Comparison of ENCODE assay signal across 1 cellular context in genomic region chr15:23504003-23504402, GRCh38.
A peak's percentile ranks its signal among the peaks of the same experiment; 100 is the strongest.
TF ChIP-seq lines count a peak whose summit lies in the region.

No MANE protein-coding gene starts in this region.

TF ChIP-seq in GM23338, 12 proteins besides CTCF, POLR2A, EP300 and RAD21 (continued from another document):
- peak; percentile 71 for TF ChIP-seq ZNF462 (CRISPR knock-in tag; IDR thresholded peaks at IDR 0.05)
- no peak for TF ChIP-seq NANOG (IDR thresholded peaks at IDR 0.05; ENCODE audit: borderline replicate concordance)
- TF ChIP-seq ZNF114 (CRISPR knock-in tag; IDR thresholded peaks at IDR 0.05), result no peak
- no peak for TF ChIP-seq ZNF331 (CRISPR knock-in tag; IDR thresholded peaks at IDR 0.05; ENCODE audit: low read depth)
